ENCODE assay signal across 8 cellular contexts in the genomic region with DNA sequence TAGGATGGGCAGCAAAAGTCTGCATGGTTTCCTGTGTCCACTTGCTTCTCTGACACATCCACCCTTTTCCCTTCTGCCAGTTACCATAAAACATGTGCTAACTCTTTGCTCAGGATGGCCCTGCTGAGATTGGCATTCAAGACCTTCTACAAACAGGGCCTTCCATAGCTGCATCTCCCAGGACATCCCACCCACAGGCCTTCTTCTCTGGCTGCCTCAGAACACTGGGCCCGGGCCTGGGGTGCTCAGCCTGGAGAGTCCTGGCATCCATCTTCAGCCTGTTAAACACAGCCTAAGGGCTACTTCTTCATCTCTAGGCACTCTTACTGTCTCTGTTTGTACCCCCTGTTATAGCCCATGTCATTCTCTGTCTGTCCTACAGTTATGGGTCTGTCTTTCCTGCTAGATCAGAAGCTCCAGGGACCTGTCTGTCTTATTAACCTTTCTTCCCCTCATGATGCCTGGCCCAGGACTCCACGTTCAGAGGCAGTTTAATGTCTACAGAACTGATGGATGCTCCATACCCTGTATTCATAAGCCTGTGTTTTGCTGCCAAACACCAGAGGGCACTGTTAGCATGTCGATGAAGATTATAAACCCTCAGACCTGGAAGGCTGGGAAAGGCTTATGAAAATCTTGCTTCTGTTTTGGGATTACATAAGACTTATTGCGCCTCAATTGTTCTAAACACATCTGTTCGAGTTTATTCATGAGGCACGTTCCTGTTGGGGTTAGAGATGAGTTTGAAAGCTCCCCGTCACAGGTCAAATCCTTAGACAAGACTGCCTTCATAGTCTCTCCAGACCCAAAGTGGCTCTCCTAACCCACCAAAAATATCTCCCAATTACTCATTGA. TPM values are rescaled to one million over a fixed set of nuclear protein-coding genes. Genes with fewer than 3 reads are reported as not detected.
DNase-seq lines count a peak whose midpoint lies in the region; ATAC-seq and TF ChIP-seq lines count a peak whose summit lies in the region.

No MANE protein-coding gene starts in this region.

- H3K4me3 ChIP-seq in Karpas-422 (ENCODE audit: low read length) = no peak overlapping the region
- H3K4me3 ChIP-seq in dorsolateral prefrontal cortex = peak overlapping the region in 10 of 59 donors; percentile 1 to 38 (median 15)
- no peak overlapping the region for H3K4me3 ChIP-seq in lower lobe of right lung
- no peak overlapping the region for H3K4me3 ChIP-seq in testis

- H3K27me3 ChIP-seq in Karpas-422 (ENCODE audit: low read length) (no peaks in the 10 kb centered on the region; the same call in 1 of the 2 replicates), dorsolateral prefrontal cortex (no peaks in the 10 kb centered on the region), lower lobe of right lung (ENCODE audit: low read depth) (no peaks in the 10 kb centered on the region), testis (no peaks in the 10 kb centered on the region)

- H3K4me2 ChIP-seq in Karpas-422 (ENCODE audit: low read depth, low read length, poor library complexity, severe bottlenecking) = no peak overlapping the region

- H2AFZ ChIP-seq in Karpas-422 (ENCODE audit: low read length) = no peak overlapping the region

- H4K20me1 ChIP-seq in Karpas-422 (ENCODE audit: insufficient read depth, low read depth, low read length) = no peaks in the 10 kb centered on the region; the same call in 1 of the 2 replicates

- H3K4me1 ChIP-seq in Karpas-422 (ENCODE audit: low read length) = peaks cover 4% of the 10 kb centered on the region; the same call in 1 of the 2 replicates
- H3K4me1 ChIP-seq in lower lobe of right lung = peaks cover 30% of the 10 kb centered on the region
- peaks cover 16% of the 10 kb centered on the region for H3K4me1 ChIP-seq in testis

- TF ChIP-seq CTCF in dorsolateral prefrontal cortex (IDR thresholded peaks at IDR 0.05 in 54 of 56, conservative IDR thresholded peaks at IDR 0.05 in 2 of 56; ENCODE audit: low read depth in 1 of 56, partially characterized antibody in 56 of 56) (peak; percentile 51 to 91 (median 84)), lower lobe of right lung (IDR thresholded peaks at IDR 0.05) (peak; percentile 78), testis (IDR thresholded peaks at IDR 0.05) (peak; percentile 60 to 73 (median 68))

- H3K9ac ChIP-seq in Karpas-422 (ENCODE audit: low read length) = no peak overlapping the region

- H3K27ac ChIP-seq in Karpas-422 (ENCODE audit: low read length) (no peak overlapping the region), dorsolateral prefrontal cortex (peak overlapping the region in 50 of 59 donors; percentile 6 to 78 (median 54)), lower lobe of right lung (peak overlapping the region; percentile 46), testis (no peak overlapping the region)

- no peaks in the 10 kb centered on the region for H3K9me2 ChIP-seq in Karpas-422 (replicated peaks; ENCODE audit: insufficient read depth, low read length)

- no peak for TF ChIP-seq POLR2A in testis (IDR thresholded peaks at IDR 0.05)

- intact Hi-C loops in dorsolateral prefrontal cortex (cut with DNase I) (loop anchor here in 1 of 2 donors (1.0 kb wide), 1 partner anchor 19 kb away; no protein-coding TSS in a partner anchor), lower lobe of right lung (cut with DNase I) (no loop called here), testis (cut with DNase I; ENCODE audit: low total_unique reads) (no loop called here)

- H3K9me3 ChIP-seq in Karpas-422 (ENCODE audit: low read length) (no peaks in the 10 kb centered on the region), lower lobe of right lung (no peaks in the 10 kb centered on the region), testis (no peaks in the 10 kb centered on the region)

- H3K36me3 ChIP-seq in Karpas-422 (ENCODE audit: insufficient read depth, low read length) (no peaks in the 10 kb centered on the region), lower lobe of right lung (no peaks in the 10 kb centered on the region), testis (ENCODE audit: low read depth, missing control alignments) (no peaks in the 10 kb centered on the region)

- peak; percentile 21 for DNase-seq in NCI-H2107 treated with DMSO at 0.1 percent for 48 hours (lab: John Stamatoyannopoulos, UW; ENCODE audit: unreplicated experiment)
- no peak for DNase-seq in NCI-H2107 (lab: John Stamatoyannopoulos, UW)
- peak; percentile 80 for DNase-seq in Karpas-422
- peak; percentile 30 for DNase-seq in SKM-1 (lab: John Stamatoyannopoulos, UW; ENCODE audit: unreplicated experiment)
- peak in 7 of 10 donors; percentile 43 to 90 (median 64) for DNase-seq in dorsolateral prefrontal cortex
- no peak for DNase-seq in lower lobe of right lung
- peak; percentile 86 for DNase-seq in testis
- DNase-seq in NK-92 (lab: John Stamatoyannopoulos, UW; ENCODE audit: unreplicated experiment) = no peak

- WGBS in testis, 2 donors = 33 to 49% methylated on average over 7 of the region's 7 CpGs

- peak; percentile 86 to 87 for ATAC-seq in lower lobe of right lung

- no peaks in the 10 kb centered on the region for H3K79me2 ChIP-seq in Karpas-422 (ENCODE audit: low read length)

RNA-seq across cellular contexts. Expression of a gene that starts 16.5 kb away (rescaled TPM):
- total RNA-seq in Karpas-422 (2014; rRNA removed; shearing (Covaris generic); ENCODE audit: low replicate concordance) = 0.11 TPM in 1 of 2 replicates, not detected in the other
- total RNA-seq in dorsolateral prefrontal cortex (10 to 100 TPM in 36 of 120 experiments, 1 to 10 TPM in 84; 1.6 to 23.6 (median 7.0) TPM), lower lobe of right lung (23.6 TPM), testis (1 to 10 TPM; 1.7 to 2.1 TPM)
- polyA plus RNA-seq in testis (ENCODE audit: insufficient read depth, low read depth, low replicate concordance) = 3.1 TPM

RNA-seq across cellular contexts. Expression of a gene that starts 17.9 kb away (rescaled TPM):
- 5.1 and 9.5 TPM in 2 replicates for total RNA-seq in Karpas-422 (2014; rRNA removed; shearing (Covaris generic); ENCODE audit: low replicate concordance)
- total RNA-seq in dorsolateral prefrontal cortex (10 to 100 TPM in 104 of 120 experiments, 1 to 10 TPM in 16; 5.3 to 27.0 (median 14.3) TPM), lower lobe of right lung (7.7 TPM), testis (1,000 to 10,000 TPM in 1 of 2 donors, 100 to 1,000 TPM in 1; 772 to 1,782 TPM)
- polyA plus RNA-seq in testis (ENCODE audit: insufficient read depth, low read depth, low replicate concordance) = 3,007 TPM

RNA-seq across cellular contexts. Expression of a gene that starts 18.6 kb away (rescaled TPM):
- total RNA-seq in Karpas-422 (2014; rRNA removed; shearing (Covaris generic); ENCODE audit: low replicate concordance) = 45.4 and 91.1 TPM in 2 replicates
- total RNA-seq in dorsolateral prefrontal cortex (100 to 1,000 TPM in 117 of 120 experiments, 10 to 100 TPM in 3; 79.2 to 188 (median 136) TPM), lower lobe of right lung (61.9 TPM), testis (100 to 1,000 TPM; 167 to 201 TPM)
- 231 TPM for polyA plus RNA-seq in testis (ENCODE audit: insufficient read depth, low read depth, low replicate concordance)

RNA-seq across cellular contexts. Expression of a gene that starts 25.5 kb away (rescaled TPM):
- total RNA-seq in Karpas-422 (2014; rRNA removed; shearing (Covaris generic); ENCODE audit: low replicate concordance) = 0.65 TPM in 1 of 2 replicates, not detected in the other
- total RNA-seq in dorsolateral prefrontal cortex (1 to 10 TPM in 33 of 120 experiments, under 1 TPM in 16, not detected in 71; 0.62 to 2.9 (median 1.2) TPM), lower lobe of right lung (44.0 TPM), testis (10 to 100 TPM; 11.3 to 23.2 TPM)
- 91.7 TPM for polyA plus RNA-seq in testis (ENCODE audit: insufficient read depth, low read depth, low replicate concordance)

RNA-seq across cellular contexts. Expression of a gene that starts 27.0 kb away (rescaled TPM):
- 44.2 and 70.1 TPM in 2 replicates for total RNA-seq in Karpas-422 (2014; rRNA removed; shearing (Covaris generic); ENCODE audit: low replicate concordance)
- total RNA-seq in dorsolateral prefrontal cortex (100 to 1,000 TPM; 146 to 372 (median 259) TPM), lower lobe of right lung (90.2 TPM), testis (100 to 1,000 TPM; 315 to 327 TPM)
- polyA plus RNA-seq in testis (ENCODE audit: insufficient read depth, low read depth, low replicate concordance) = 166 TPM

Comparison
In these comparisons a context has a peak if more than half of its experiments do, and no peak if none do; other contexts are left out.
1. DNase-seq: peak in NCI-H2107 treated with DMSO at 0.1 percent for 48 hours (single experiment), Karpas-422 (single experiment), SKM-1 (single experiment), dorsolateral prefrontal cortex (7 of 10) and testis (single experiment); none in NCI-H2107 (single experiment), lower lobe of right lung (single experiment) and NK-92 (single experiment).
2. H3K27ac ChIP-seq: peak in dorsolateral prefrontal cortex (50 of 59) and lower lobe of right lung (single experiment); none in Karpas-422 (single experiment) and testis (0 of 2).
3. RNA of a gene that starts 17.9 kb away (total RNA-seq): 772 to 1,782 TPM in testis; 5.3 to 27.0 TPM in dorsolateral prefrontal cortex, 7.7 TPM in lower lobe of right lung (single experiment) and 5.1 to 9.5 TPM in Karpas-422; every median in the first group is over 10 times any median in the second.
4. Peak in every context shown above with its lines, with median percentiles within 50 percentile points of each other: CTCF ChIP-seq.